13 cellular contexts compared by ENCODE assay signal in the genomic region with DNA sequence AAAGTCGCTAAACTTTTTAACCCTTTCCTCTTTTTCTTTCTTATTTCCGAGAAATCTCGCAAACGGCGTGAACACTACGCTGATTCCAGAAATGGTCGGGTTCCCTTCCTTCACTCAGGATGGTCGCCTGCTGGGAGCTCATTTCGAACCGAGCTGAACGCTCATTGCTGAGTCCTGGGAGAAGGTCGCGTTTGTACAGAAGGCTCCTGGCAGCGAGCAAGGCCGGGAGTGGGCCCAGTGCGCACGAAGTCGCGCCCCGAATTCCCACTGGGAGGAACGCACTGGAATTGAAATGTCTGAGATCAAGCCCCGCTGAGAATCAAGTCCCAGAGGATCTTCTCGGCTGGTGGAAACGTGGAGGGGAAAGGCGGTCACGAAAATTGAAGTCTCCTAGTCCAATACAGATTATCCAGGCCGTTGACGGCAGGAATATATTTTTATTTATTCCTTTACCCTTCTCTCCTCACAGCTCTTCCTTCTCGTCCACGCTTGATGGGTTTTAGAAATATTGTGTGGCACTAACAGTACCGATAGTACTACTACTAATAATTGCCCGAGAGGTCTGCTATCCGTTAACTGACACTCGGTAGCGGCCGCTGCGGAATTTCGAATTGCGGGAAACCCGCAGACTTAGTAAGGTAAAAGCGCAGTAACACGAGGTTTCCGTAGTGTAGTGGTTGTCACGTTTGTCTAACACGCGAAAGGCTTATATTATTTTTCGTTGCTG.
DNase-seq lines count a peak whose midpoint lies in the region; ATAC-seq, FAIRE-seq and TF ChIP-seq lines count a peak whose summit lies in the region.
"Had no signal": no experiment of that assay in that cellular context is flagged by ENCODE, and none has a peak within 500 bp of the region (broad histone marks: within the 10 kb centered on the region; RNA-seq: fewer than 3 reads in every experiment).

No MANE protein-coding gene starts in this region.

- CTCF ChIA-PET in CD4-positive, alpha-beta memory T cell (lab: Charles Lee; ENCODE audit: partially characterized antibody): interaction anchor here (2.5 kb wide), 1 partner anchor 8 kb away, joined by 6 read pairs; no protein-coding TSS in a partner anchor
- CTCF ChIA-PET in GM12878 (lab: Yijun Ruan, JAX): interaction anchor here (1.0 kb wide), 1 partner anchor 86 kb away, joined by 3 read pairs; no protein-coding TSS in a partner anchor
- CTCF ChIA-PET in GM10248 (lab: Yijun Ruan, JAX): interaction anchor here (0.7 to 3.1 kb wide), 6 partner anchors 7 to 213 kb away, joined by 3 to 12 read pairs (median 4); a partner anchor contains a TSS

- TF ChIP-seq POLR2A in GM12878 (IDR thresholded peaks at IDR 0.05; ENCODE audit: low read depth, low read length): no peak

- no peaks in the 10 kb centered on the region for H3K79me2 ChIP-seq in GM12878 (ENCODE audit: control insufficient read depth, insufficient read depth, low read length)

- POLR2A ChIA-PET in CD4-positive, alpha-beta memory T cell (lab: Charles Lee; ENCODE audit: partially characterized antibody): no interaction called here
- POLR2A ChIA-PET in GM12878 (lab: Charles Lee): no interaction called here
- POLR2A ChIA-PET in GM10248 (lab: Yijun Ruan, JAX): interaction anchor here (0.9 kb wide), 1 partner anchor 533 kb away, joined by 3 read pairs; a partner anchor contains a TSS

- no peaks in the 10 kb centered on the region for H3K9me3 ChIP-seq in CD4-positive, alpha-beta memory T cell (ENCODE audit: control insufficient read depth in 1 of 2, low read length in 2 of 2)
- no peaks in the 10 kb centered on the region; the same call in 2 of the 3 replicates for H3K9me3 ChIP-seq in GM12878 (replicated peaks; ENCODE audit: control insufficient read depth, insufficient read depth, low read length)
- H3K9me3 ChIP-seq: lower lobe of right lung had no signal

- FAIRE-seq in GM12878 (lab: Jason Lieb, UNC): no peak

- in situ Hi-C loops in GM12878 (cut with MboI): loop anchor here (5.0 to 10.0 kb wide), 2 partner anchors 217 to 1365 kb away; no protein-coding TSS in a partner anchor

- DNase-seq in CD4-positive, alpha-beta memory T cell: no peak
- DNase-seq in GM12878 (ENCODE audit: low read depth, low spot score): no peak
- peak; percentile 40 for DNase-seq in left kidney (ENCODE audit: low read depth, low spot score)
- DNase-seq in hypothalamus (lab: John Stamatoyannopoulos, UW): no peak
- DNase-seq in C1 segment of cervical spinal cord (lab: John Stamatoyannopoulos, UW): no peak
- DNase-seq in GM10248 (ENCODE audit: extremely low spot score): no peak
- no peak for DNase-seq in midbrain (lab: John Stamatoyannopoulos, UW)
- DNase-seq: COR-L47, lower lobe of right lung, NCI-H1105, spleen had no signal

- H3K9me3 Mint-ChIP-seq in CD4-positive, alpha-beta memory T cell: peaks cover 2 to 46% (median 24%) of the 10 kb centered on the region in 8 donors

- peak overlapping the region; percentile 62 for H2AFZ ChIP-seq in GM12878 (ENCODE audit: control insufficient read depth, low read depth, low read length)

- no peak overlapping the region for H3K4me3 ChIP-seq in CD4-positive, alpha-beta memory T cell (ENCODE audit: low read length in 2 of 2)
- H3K4me3 ChIP-seq in GM12878: peak overlapping the region; percentile 57
- H3K4me3 ChIP-seq: lower lobe of right lung, spleen had no signal

- H3K27me3 ChIP-seq in CD4-positive, alpha-beta memory T cell (ENCODE audit: insufficient read depth, low read length): peaks cover 34% of the 10 kb centered on the region
- H3K27me3 ChIP-seq in GM12878 (replicated peaks in 1 of 2; ENCODE audit: control insufficient read depth in 2 of 2, insufficient read depth in 2 of 2, low read length in 1 of 2): no peaks in the 10 kb centered on the region

- intact Hi-C loops in CD4-positive, alpha-beta memory T cell (cut with micrococcal nuclease): loop anchor here (10.0 kb wide), 2 partner anchors 135 to 1355 kb away; no protein-coding TSS in a partner anchor
- intact Hi-C loops in GM12878 (cut with micrococcal nuclease; ENCODE audit: unreplicated experiment): loop anchor here (10.0 kb wide), 1 partner anchor 215 kb away; a partner anchor contains a TSS

- H3K4me3 Mint-ChIP-seq in CD4-positive, alpha-beta memory T cell: peak overlapping the region in 6 of 8 donors; percentile 26 to 66 (median 52)

- SMC1A ChIA-PET in GM12878 (lab: Charles Lee; ENCODE audit: uncharacterized antibody, unreplicated experiment): interaction anchor here (1.6 to 1.7 kb wide), 2 partner anchors 10 to 71 kb away, joined by 5 read pairs; no protein-coding TSS in a partner anchor

- no peaks in the 10 kb centered on the region for H4K20me1 ChIP-seq in GM12878 (ENCODE audit: control insufficient read depth, insufficient read depth)

- TF ChIP-seq CTCF in GM12878 (IDR thresholded peaks at IDR 0.05 in 2 of 3, conservative IDR thresholded peaks at IDR 0.05 in 1 of 3; ENCODE audit: control insufficient read depth in 2 of 3, extremely low read depth in 1 of 3, insufficient read depth in 1 of 3, low read depth in 3 of 3, low read length in 3 of 3) (no peak), GM10248 (IDR thresholded peaks at IDR 0.05; ENCODE audit: control extremely low read depth, extremely low read depth, low read depth, missing control alignments) (no peak)

- 50% methylated on average over 45 of the region's 47 CpGs for WGBS in GM12878 (ENCODE audit: insufficient coverage, insufficient replicate concordance, low lambda C conversion rate, missing lambda C conversion rate)

- TF ChIP-seq RAD21 in GM12878 (IDR thresholded peaks at IDR 0.05; ENCODE audit: insufficient read depth, low read depth, low read length): no peak

- RAD21 ChIA-PET in GM12878 (lab: Charles Lee; ENCODE audit: unreplicated experiment): interaction anchor here (1.6 kb wide), 1 partner anchor 9 kb away, joined by 4 read pairs; no protein-coding TSS in a partner anchor

- H3K4me2 ChIP-seq in GM12878 (ENCODE audit: control insufficient read depth, insufficient read depth): peak overlapping the region; percentile 92

- no peak overlapping the region for H3K27ac ChIP-seq in CD4-positive, alpha-beta memory T cell (ENCODE audit: low read depth, low read length)
- peak overlapping the region; percentile 49 for H3K27ac ChIP-seq in GM12878 (ENCODE audit: control insufficient read depth, insufficient read depth)
- H3K27ac ChIP-seq: epithelial cell of prostate, lower lobe of right lung, spleen had no signal

- H3K4me1 ChIP-seq in CD4-positive, alpha-beta memory T cell (ENCODE audit: insufficient read depth, low read length): no peaks in the 10 kb centered on the region
- peaks cover 14% of the 10 kb centered on the region for H3K4me1 ChIP-seq in GM12878 (ENCODE audit: control insufficient read depth, insufficient read depth, low read length)

- H3K27ac Mint-ChIP-seq in CD4-positive, alpha-beta memory T cell: peak overlapping the region in 4 of 7 donors; percentile 70 to 99 (median 90)

- ATAC-seq in HG02610 (IDR thresholded peaks at IDR 0.05; ENCODE audit: unreplicated experiment) (peak; percentile 15), GM12878 (peak; percentile 54)
- ATAC-seq: lower lobe of right lung had no signal

- TSS peak; percentile 96 for BruUV-seq in GM12878 (replicated peaks; lab: Mats Ljungman, UMichigan)

- peaks cover 0 to 6% of the 10 kb centered on the region in 2 donors for H3K36me3 Mint-ChIP-seq in CD4-positive, alpha-beta memory T cell

- H3K9ac ChIP-seq in GM12878 (ENCODE audit: control insufficient read depth, insufficient read depth, low read length): peak overlapping the region; percentile 66

- TF ChIP-seq EP300 in GM12878 (IDR thresholded peaks at IDR 0.05; ENCODE audit: borderline replicate concordance in 1 of 2, control insufficient read depth in 1 of 2, low read depth in 2 of 2, low read length in 2 of 2): no peak

- peaks cover 0 to 14% (median 6%) of the 10 kb centered on the region in 4 donors for H3K4me1 Mint-ChIP-seq in CD4-positive, alpha-beta memory T cell

- H3K36me3 ChIP-seq in CD4-positive, alpha-beta memory T cell (ENCODE audit: insufficient read depth, low read length): no peaks in the 10 kb centered on the region
- H3K36me3 ChIP-seq in GM12878 (ENCODE audit: control insufficient read depth in 2 of 2, insufficient read depth in 2 of 2, low read length in 1 of 2): no peaks in the 10 kb centered on the region
- H3K36me3 ChIP-seq: lower lobe of right lung, spleen had no signal

- peaks cover 53% of the 10 kb centered on the region in 2 donors for H3K27me3 Mint-ChIP-seq in CD4-positive, alpha-beta memory T cell

TF ChIP-seq in GM12878, 131 proteins besides CTCF, POLR2A, EP300 and RAD21:
- TF ChIP-seq NFXL1 (IDR thresholded peaks at IDR 0.05; ENCODE audit: borderline replicate concordance) (no peak), BHLHE40 (IDR thresholded peaks at IDR 0.05; ENCODE audit: borderline replicate concordance in 1 of 2, low read depth in 2 of 2, low read length in 1 of 2) (peak in 1 of 2 experiments; percentile 19; a peak in 1 of 4 replicates)
